In the genomic region with DNA sequence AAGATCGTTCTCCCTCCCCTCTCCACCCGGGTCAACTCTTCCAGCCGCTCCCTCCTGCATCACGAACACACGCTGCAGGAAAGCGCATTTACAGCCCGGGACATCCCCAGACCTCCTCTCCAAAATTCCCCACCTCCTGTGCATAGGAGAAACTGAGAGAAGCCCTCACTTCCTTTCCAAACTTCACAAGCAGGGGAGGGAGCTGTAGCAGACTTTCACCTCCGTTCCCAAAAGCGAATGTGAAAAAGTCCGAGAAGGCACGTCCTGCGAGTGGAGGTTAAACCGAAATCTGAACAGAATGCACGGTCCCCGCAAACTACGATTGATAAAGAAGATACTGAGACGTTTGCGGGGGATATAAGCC, we compare ENCODE assay signal across 7 cellular contexts. TPM values are rescaled to one million over a fixed set of nuclear protein-coding genes. Genes with fewer than 3 reads are reported as not detected.
DNase-seq lines count a peak whose midpoint lies in the region; ATAC-seq and TF ChIP-seq lines count a peak whose summit lies in the region.

No MANE protein-coding gene starts in this region.

- intact Hi-C loops in esophagus muscularis mucosa (cut with DNase I): no loop called here
- intact Hi-C loops in vagina (cut with DNase I): no loop called here

- DNase-seq in T-helper 2 cell treated with Interferon-gamma antibody and Interleukin-4, amounts not matched to agents 5 μg/mL and 100 μg/mL, for 36 hours (ENCODE audit: low spot score): peak; percentile 57
- no peak for DNase-seq in esophagus muscularis mucosa (ENCODE audit: extremely low spot score)
- peak in 3 of 10 donors; percentile 6 to 18 (median 9) for DNase-seq in naive thymus-derived CD8-positive, alpha-beta T cell
- no peak for DNase-seq in vagina (ENCODE audit: extremely low spot score in 2 of 2)
- DNase-seq in NCI-H69 (lab: John Stamatoyannopoulos, UW): no peak

- no peak for TF ChIP-seq EP300 in esophagus muscularis mucosa (IDR thresholded peaks at IDR 0.05)

- no peaks in the 10 kb centered on the region for H3K9me3 Mint-ChIP-seq in T-helper 2 cell treated with Interferon-gamma antibody and Interleukin-4, amounts not matched to agents 5 μg/mL and 100 μg/mL, for 36 hours
- H3K9me3 Mint-ChIP-seq in naive thymus-derived CD8-positive, alpha-beta T cell: peaks cover 0 to 5% (median 0%) of the 10 kb centered on the region in 9 donors

- peak overlapping the region; percentile 84 for H3K4me3 Mint-ChIP-seq in T-helper 2 cell treated with Interferon-gamma antibody and Interleukin-4, amounts not matched to agents 5 μg/mL and 100 μg/mL, for 36 hours
- peak overlapping the region; percentile 75 to 96 (median 87) for H3K4me3 Mint-ChIP-seq in naive thymus-derived CD8-positive, alpha-beta T cell

- peak overlapping the region; percentile 56 for H3K27ac Mint-ChIP-seq in T-helper 2 cell treated with Interferon-gamma antibody and Interleukin-4, amounts not matched to agents 5 μg/mL and 100 μg/mL, for 36 hours
- peak overlapping the region in 5 of 10 donors; percentile 21 to 60 (median 44) for H3K27ac Mint-ChIP-seq in naive thymus-derived CD8-positive, alpha-beta T cell

- peaks cover 51% of the 10 kb centered on the region for H3K27me3 Mint-ChIP-seq in T-helper 2 cell treated with Interferon-gamma antibody and Interleukin-4, amounts not matched to agents 5 μg/mL and 100 μg/mL, for 36 hours (ENCODE audit: low read depth)
- peaks cover 31 to 70% (median 53%) of the 10 kb centered on the region in 5 donors for H3K27me3 Mint-ChIP-seq in naive thymus-derived CD8-positive, alpha-beta T cell

- WGBS in esophagus muscularis mucosa: under 1% methylated on average over 18 of the region's 18 CpGs

- peaks cover 0 to 13% (median 0%) of the 10 kb centered on the region in 4 donors for H3K27me3 ChIP-seq in esophagus muscularis mucosa
- H3K27me3 ChIP-seq in vagina: no peaks in the 10 kb centered on the region

- H3K4me3 ChIP-seq in esophagus muscularis mucosa (peak overlapping the region; percentile 54 to 70 (median 55)), vagina (peak overlapping the region; percentile 48)

- TF ChIP-seq POLR2A in esophagus muscularis mucosa (IDR thresholded peaks at IDR 0.05; ENCODE audit: low read depth) (no peak), vagina (IDR thresholded peaks at IDR 0.05) (no peak)

- peaks cover 0 to 19% (median 12%) of the 10 kb centered on the region in 4 donors for H3K4me1 ChIP-seq in esophagus muscularis mucosa
- peaks cover 12% of the 10 kb centered on the region for H3K4me1 ChIP-seq in vagina

- H3K9me3 ChIP-seq in esophagus muscularis mucosa: no peaks in the 10 kb centered on the region
- no peaks in the 10 kb centered on the region for H3K9me3 ChIP-seq in vagina

- no peaks in the 10 kb centered on the region for H3K36me3 ChIP-seq in esophagus muscularis mucosa
- H3K36me3 ChIP-seq in vagina: no peaks in the 10 kb centered on the region

- no peaks in the 10 kb centered on the region for H3K36me3 Mint-ChIP-seq in T-helper 2 cell treated with Interferon-gamma antibody and Interleukin-4, amounts not matched to agents 5 μg/mL and 100 μg/mL, for 36 hours (ENCODE audit: low read depth)
- no peaks in the 10 kb centered on the region for H3K36me3 Mint-ChIP-seq in naive thymus-derived CD8-positive, alpha-beta T cell

- peaks cover 34% of the 10 kb centered on the region for H3K4me1 Mint-ChIP-seq in T-helper 2 cell treated with Interferon-gamma antibody and Interleukin-4, amounts not matched to agents 5 μg/mL and 100 μg/mL, for 36 hours (ENCODE audit: low read depth)
- H3K4me1 Mint-ChIP-seq in naive thymus-derived CD8-positive, alpha-beta T cell: peaks cover 14 to 46% (median 26%) of the 10 kb centered on the region in 4 donors

- POLR2A ChIA-PET in naive thymus-derived CD8-positive, alpha-beta T cell (lab: Charles Lee): no interaction called here

- peak; percentile 28 for ATAC-seq in GM18868 (IDR thresholded peaks at IDR 0.05; ENCODE audit: unreplicated experiment)
- ATAC-seq in HG03108 (IDR thresholded peaks at IDR 0.05; ENCODE audit: unreplicated experiment): peak; percentile 27
- peak; percentile 30 to 35 for ATAC-seq in naive thymus-derived CD8-positive, alpha-beta T cell

- TF ChIP-seq CTCF in esophagus muscularis mucosa (IDR thresholded peaks at IDR 0.05): no peak
- TF ChIP-seq CTCF in vagina (IDR thresholded peaks at IDR 0.05): no peak

- H3K27ac ChIP-seq in esophagus muscularis mucosa (replicated peaks in 1 of 4): peak overlapping the region in 3 of 4 donors; percentile 12 to 23 (median 13)
- H3K27ac ChIP-seq in vagina: no peak overlapping the region

RNA-seq across cellular contexts. Expression of a gene that starts 0.5 kb away (rescaled TPM):
- total RNA-seq in esophagus muscularis mucosa (10 to 100 TPM in 3 of 4 donors, 1 to 10 TPM in 1; 9.1 to 23.4 (median 14.7) TPM), vagina (20.6 TPM)
- 1 to 10 TPM in 1 of 2 experiments, under 1 TPM in 1; 0.36 to 2.2 TPM for total RNA-seq in naive thymus-derived CD8-positive, alpha-beta T cell
- polyA plus RNA-seq in naive thymus-derived CD8-positive, alpha-beta T cell: not detected
